1 cellular context compared by ENCODE assay signal in the genomic region with DNA sequence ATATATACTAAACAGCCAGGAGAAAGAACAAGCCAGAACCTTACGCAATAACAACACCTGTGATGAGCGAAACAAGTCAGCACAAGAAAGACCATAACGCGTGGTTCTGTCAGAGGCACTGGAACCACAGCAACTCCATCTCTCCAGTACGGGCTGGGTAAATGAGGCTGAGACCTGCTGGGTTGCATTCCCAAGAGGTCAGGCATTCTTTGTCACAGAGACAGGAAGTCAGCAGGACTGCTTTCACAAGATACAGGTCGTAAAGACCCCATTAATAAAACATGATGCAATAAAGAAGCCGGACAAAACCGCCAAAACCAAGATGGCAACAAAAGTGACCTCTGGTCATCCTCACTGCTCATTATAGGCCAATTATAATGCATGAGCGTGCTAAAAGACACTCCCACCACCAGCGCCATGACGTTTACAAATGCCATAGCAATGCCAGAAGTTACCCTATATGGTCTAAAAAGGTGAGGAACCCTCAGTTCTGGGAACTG.
TF ChIP-seq lines count a peak whose summit lies in the region.

No MANE protein-coding gene starts in this region.

TF ChIP-seq in endothelial cell of umbilical vein, 7 proteins besides CTCF, POLR2A, EP300 and RAD21:
- peak; percentile 19 for TF ChIP-seq JUN (IDR thresholded peaks at IDR 0.05; ENCODE audit: borderline replicate concordance, insufficient read depth, insufficient read length, low read depth)
- TF ChIP-seq FOS (IDR thresholded peaks at IDR 0.05; ENCODE audit: borderline replicate concordance, insufficient read depth, low read length), result no peak
- TF ChIP-seq GATA2 (IDR thresholded peaks at IDR 0.05; ENCODE audit: insufficient read depth, insufficient read length, low read depth, low read length), result no peak
